19 cellular contexts compared by ENCODE assay signal in the genomic region with DNA sequence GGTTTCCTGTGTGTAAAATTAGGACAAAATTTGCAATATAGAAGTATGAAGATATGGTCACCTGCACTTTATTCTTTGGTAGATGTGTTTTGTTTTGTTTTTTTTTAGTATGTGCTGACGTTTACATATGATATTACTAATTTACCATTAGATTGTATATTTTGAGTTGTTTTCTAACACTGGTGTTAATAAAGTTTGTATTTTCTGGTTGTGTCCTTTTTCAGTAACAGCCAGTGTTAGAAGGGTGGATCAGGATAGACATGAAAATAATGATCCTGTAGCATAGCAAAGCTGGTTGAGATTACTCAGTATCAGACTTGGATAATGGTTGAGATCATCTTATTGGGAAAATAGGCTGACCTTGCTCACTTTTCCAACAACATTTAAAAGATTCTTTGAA. TPM values are rescaled to one million over a fixed set of nuclear protein-coding genes. Genes with fewer than 3 reads are reported as not detected.
DNase-seq lines count a peak whose midpoint lies in the region; ATAC-seq and FAIRE-seq lines count a peak whose summit lies in the region.
"Had no signal": no experiment of that assay in that cellular context is flagged by ENCODE, and none has a peak within 500 bp of the region (broad histone marks: within the 10 kb centered on the region; RNA-seq: fewer than 3 reads in every experiment).

No MANE protein-coding gene starts in this region.

- H3K4me3 ChIP-seq in CD8-positive, alpha-beta memory T cell (ENCODE audit: low read length), result no peak overlapping the region
- H3K4me3 ChIP-seq: BLaER1, GM23248, HAP-1 had no signal

- peaks cover 0 to 38% (median 13%) of the 10 kb centered on the region in 3 donors for H3K36me3 Mint-ChIP-seq in CD8-positive, alpha-beta memory T cell
- H3K36me3 Mint-ChIP-seq in T-cell (peaks cover 34% of the 10 kb centered on the region), immature natural killer cell (peaks cover 0 to 12% (median 8%) of the 10 kb centered on the region in 3 donors)

- H3K27ac Mint-ChIP-seq in CD8-positive, alpha-beta memory T cell, result peak overlapping the region in 5 of 8 donors; percentile 2 to 73 (median 32)
- H3K27ac Mint-ChIP-seq in T-cell, result peak overlapping the region; percentile 48 to 57
- peak overlapping the region in 4 of 6 donors; percentile 11 to 40 (median 19) for H3K27ac Mint-ChIP-seq in immature natural killer cell

- H3K4me1 ChIP-seq in CD8-positive, alpha-beta memory T cell (ENCODE audit: insufficient read depth, low read length), result peaks cover 25% of the 10 kb centered on the region

- no peaks in the 10 kb centered on the region for H3K27me3 ChIP-seq in CD8-positive, alpha-beta memory T cell (ENCODE audit: insufficient read depth, low read length, poor library complexity, severe bottlenecking)
- H3K27me3 ChIP-seq: BLaER1 had no signal

- H3K4me1 Mint-ChIP-seq in CD8-positive, alpha-beta memory T cell, result peaks cover 62 to 79% (median 77%) of the 10 kb centered on the region in 3 donors
- H3K4me1 Mint-ChIP-seq in T-cell, result peaks cover 68 to 79% (median 73%) of the 10 kb centered on the region in 3 donors
- H3K4me1 Mint-ChIP-seq in immature natural killer cell, result peaks cover 56 to 86% of the 10 kb centered on the region in 2 donors

- FAIRE-seq in A204.1 (lab: Jason Lieb, UNC), result peak; percentile 44
- FAIRE-seq: GM19239 had no signal

- DNase-seq in CD8-positive, alpha-beta memory T cell, result no peak
- DNase-seq in T-cell, result no peak
- no peak for DNase-seq in immature natural killer cell
- no peak for DNase-seq in DMS 273 treated with DMSO at 0.1 percent for 48 hours (lab: John Stamatoyannopoulos, UW)
- no peak for DNase-seq in glomerular visceral epithelial cell (ENCODE audit: extremely low spot score)
- DNase-seq in LoVo (ENCODE audit: low spot score), result no peak
- DNase-seq: GDM1, GM23248, MV-4-11, NCI-H1694 treated with DMSO at 0.1 percent for 48 hours, NCI-H510A treated with DMSO at 0.1 percent for 48 hours, NCI-H774, SHP77, SK-N-SH had no signal

- no peak overlapping the region for H3K27ac ChIP-seq in CD8-positive, alpha-beta memory T cell (ENCODE audit: low read depth, low read length)
- H3K27ac ChIP-seq: BLaER1, GM23248 had no signal

- H3K36me3 ChIP-seq in CD8-positive, alpha-beta memory T cell (ENCODE audit: insufficient read depth, low read length), result no peaks in the 10 kb centered on the region

- ATAC-seq in T-cell (replicated peaks in 1 of 4) (no peak), HG03280 (IDR thresholded peaks at IDR 0.05; ENCODE audit: unreplicated experiment) (no peak)

- no peaks in the 10 kb centered on the region for H3K9me3 ChIP-seq in CD8-positive, alpha-beta memory T cell (ENCODE audit: low read length)
- H3K9me3 ChIP-seq: BLaER1, HAP-1, SK-N-SH had no signal

- H3K27me3 Mint-ChIP-seq in CD8-positive, alpha-beta memory T cell, result no peaks in the 10 kb centered on the region
- H3K27me3 Mint-ChIP-seq in T-cell, result no peaks in the 10 kb centered on the region
- peaks cover 0 to 5% (median 0%) of the 10 kb centered on the region in 3 donors for H3K27me3 Mint-ChIP-seq in immature natural killer cell (ENCODE audit: low read depth in 3 of 3)

- CTCF ChIA-PET in CD8-positive, alpha-beta memory T cell (lab: Charles Lee), result no interaction called here
- CTCF ChIA-PET in T-cell (lab: Charles Lee), result interaction anchor here in 1 of 2 donors (0.6 kb wide), 1 partner anchor 14 kb away, joined by 3 read pairs; no protein-coding TSS in a partner anchor

- H3K4me3 Mint-ChIP-seq in CD8-positive, alpha-beta memory T cell, result peak overlapping the region in 1 of 7 donors; percentile 55
- peak overlapping the region in 1 of 3 donors; percentile 98 for H3K4me3 Mint-ChIP-seq in T-cell
- H3K4me3 Mint-ChIP-seq in immature natural killer cell, result no peak overlapping the region

- no peaks in the 10 kb centered on the region for H3K9me3 Mint-ChIP-seq in CD8-positive, alpha-beta memory T cell
- H3K9me3 Mint-ChIP-seq in T-cell (no peaks in the 10 kb centered on the region), immature natural killer cell (no peaks in the 10 kb centered on the region)

- POLR2A ChIA-PET in CD8-positive, alpha-beta memory T cell (lab: Charles Lee), result no interaction called here
- POLR2A ChIA-PET in T-cell (lab: Charles Lee), result no interaction called here

RNA-seq across cellular contexts. Expression of gene NAA16, which starts 6.2 kb away (rescaled TPM):
- total RNA-seq in CD8-positive, alpha-beta memory T cell, result 10 to 100 TPM; 23.3 to 24.0 TPM
- polyA plus RNA-seq in CD8-positive, alpha-beta memory T cell, result 17.0 TPM
- total RNA-seq in T-cell, result 10 to 100 TPM; 45.7 to 93.7 (median 49.6) TPM
- 10 to 100 TPM in 2 of 3 donors, 1 to 10 TPM in 1; 9.0 to 17.1 (median 10.7) TPM for polyA plus RNA-seq in immature natural killer cell

RNA-seq across cellular contexts. Expression of gene MTRF1, which starts 53.9 kb away (rescaled TPM):
- total RNA-seq in CD8-positive, alpha-beta memory T cell, result 10 to 100 TPM; 17.3 to 18.8 TPM
- 11.5 TPM for polyA plus RNA-seq in CD8-positive, alpha-beta memory T cell
- total RNA-seq in T-cell, result 10 to 100 TPM; 22.1 to 35.5 (median 26.6) TPM
- polyA plus RNA-seq in immature natural killer cell, result 1 to 10 TPM; 5.4 to 8.3 (median 7.3) TPM
